Comparison of ENCODE assay signal across 1 cellular context in genomic region chr1:32234792-32235191, GRCh38.
TF ChIP-seq lines count a peak whose summit lies in the region.

No MANE protein-coding gene starts in this region.

TF ChIP-seq in GM23338, 12 proteins besides CTCF, POLR2A, EP300 and RAD21 (continued from another document):
- TF ChIP-seq ZNF462 (CRISPR knock-in tag; IDR thresholded peaks at IDR 0.05) (no peak), CREB1 (CRISPR knock-in tag; IDR thresholded peaks at IDR 0.05; ENCODE audit: low read depth) (no peak), ZNF331 (CRISPR knock-in tag; IDR thresholded peaks at IDR 0.05; ENCODE audit: low read depth) (no peak), EZH2 (IDR thresholded peaks at IDR 0.05; ENCODE audit: low read depth, unreplicated experiment) (no peak), POLR2AphosphoS5 (IDR thresholded peaks at IDR 0.05; ENCODE audit: low read depth) (no peak), ETS1 (IDR thresholded peaks at IDR 0.05) (no peak), STAT1 (IDR thresholded peaks at IDR 0.05; ENCODE audit: unreplicated experiment) (no peak), ZNF114 (CRISPR knock-in tag; IDR thresholded peaks at IDR 0.05) (no peak), NANOG (IDR thresholded peaks at IDR 0.05; ENCODE audit: borderline replicate concordance) (no peak)
TF ChIP-seq in GM23338: peak in this region for 0.
